ENCODE assay signal across 1 cellular context in the genomic region with DNA sequence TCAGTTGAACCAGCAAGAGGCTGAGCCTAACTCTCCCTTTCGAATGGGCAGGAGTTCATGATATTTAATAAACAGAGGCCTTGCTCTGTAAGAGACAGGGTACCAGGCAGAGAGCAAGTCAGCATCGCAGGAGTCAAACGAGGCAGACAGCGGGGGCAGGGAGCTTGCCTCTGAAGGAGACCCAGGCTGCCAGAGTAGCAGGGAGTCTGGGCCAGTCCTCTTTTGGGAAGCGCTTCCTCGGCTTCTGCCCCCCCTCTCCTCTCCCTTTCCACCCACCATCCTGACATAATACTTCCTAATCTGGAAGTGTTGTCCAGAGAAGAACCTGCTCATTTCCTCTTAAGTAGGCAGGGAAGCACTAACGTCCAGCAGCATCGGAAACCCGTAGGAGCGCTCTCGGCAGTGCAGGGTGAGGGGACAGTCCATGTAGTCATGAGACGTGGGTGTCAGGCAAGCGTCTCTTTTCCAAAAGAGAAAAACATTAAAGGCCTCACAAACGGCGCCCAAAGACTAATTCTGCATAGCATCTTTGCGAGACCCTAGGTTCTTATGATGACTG.
TF ChIP-seq lines count a peak whose summit lies in the region.

No MANE protein-coding gene starts in this region.

TF ChIP-seq in GM23338, 12 proteins besides CTCF, POLR2A, EP300 and RAD21:
- TF ChIP-seq EZH2phosphoT487 (IDR thresholded peaks at IDR 0.05; ENCODE audit: unreplicated experiment), result no peak
- TF ChIP-seq, protein P1, sequence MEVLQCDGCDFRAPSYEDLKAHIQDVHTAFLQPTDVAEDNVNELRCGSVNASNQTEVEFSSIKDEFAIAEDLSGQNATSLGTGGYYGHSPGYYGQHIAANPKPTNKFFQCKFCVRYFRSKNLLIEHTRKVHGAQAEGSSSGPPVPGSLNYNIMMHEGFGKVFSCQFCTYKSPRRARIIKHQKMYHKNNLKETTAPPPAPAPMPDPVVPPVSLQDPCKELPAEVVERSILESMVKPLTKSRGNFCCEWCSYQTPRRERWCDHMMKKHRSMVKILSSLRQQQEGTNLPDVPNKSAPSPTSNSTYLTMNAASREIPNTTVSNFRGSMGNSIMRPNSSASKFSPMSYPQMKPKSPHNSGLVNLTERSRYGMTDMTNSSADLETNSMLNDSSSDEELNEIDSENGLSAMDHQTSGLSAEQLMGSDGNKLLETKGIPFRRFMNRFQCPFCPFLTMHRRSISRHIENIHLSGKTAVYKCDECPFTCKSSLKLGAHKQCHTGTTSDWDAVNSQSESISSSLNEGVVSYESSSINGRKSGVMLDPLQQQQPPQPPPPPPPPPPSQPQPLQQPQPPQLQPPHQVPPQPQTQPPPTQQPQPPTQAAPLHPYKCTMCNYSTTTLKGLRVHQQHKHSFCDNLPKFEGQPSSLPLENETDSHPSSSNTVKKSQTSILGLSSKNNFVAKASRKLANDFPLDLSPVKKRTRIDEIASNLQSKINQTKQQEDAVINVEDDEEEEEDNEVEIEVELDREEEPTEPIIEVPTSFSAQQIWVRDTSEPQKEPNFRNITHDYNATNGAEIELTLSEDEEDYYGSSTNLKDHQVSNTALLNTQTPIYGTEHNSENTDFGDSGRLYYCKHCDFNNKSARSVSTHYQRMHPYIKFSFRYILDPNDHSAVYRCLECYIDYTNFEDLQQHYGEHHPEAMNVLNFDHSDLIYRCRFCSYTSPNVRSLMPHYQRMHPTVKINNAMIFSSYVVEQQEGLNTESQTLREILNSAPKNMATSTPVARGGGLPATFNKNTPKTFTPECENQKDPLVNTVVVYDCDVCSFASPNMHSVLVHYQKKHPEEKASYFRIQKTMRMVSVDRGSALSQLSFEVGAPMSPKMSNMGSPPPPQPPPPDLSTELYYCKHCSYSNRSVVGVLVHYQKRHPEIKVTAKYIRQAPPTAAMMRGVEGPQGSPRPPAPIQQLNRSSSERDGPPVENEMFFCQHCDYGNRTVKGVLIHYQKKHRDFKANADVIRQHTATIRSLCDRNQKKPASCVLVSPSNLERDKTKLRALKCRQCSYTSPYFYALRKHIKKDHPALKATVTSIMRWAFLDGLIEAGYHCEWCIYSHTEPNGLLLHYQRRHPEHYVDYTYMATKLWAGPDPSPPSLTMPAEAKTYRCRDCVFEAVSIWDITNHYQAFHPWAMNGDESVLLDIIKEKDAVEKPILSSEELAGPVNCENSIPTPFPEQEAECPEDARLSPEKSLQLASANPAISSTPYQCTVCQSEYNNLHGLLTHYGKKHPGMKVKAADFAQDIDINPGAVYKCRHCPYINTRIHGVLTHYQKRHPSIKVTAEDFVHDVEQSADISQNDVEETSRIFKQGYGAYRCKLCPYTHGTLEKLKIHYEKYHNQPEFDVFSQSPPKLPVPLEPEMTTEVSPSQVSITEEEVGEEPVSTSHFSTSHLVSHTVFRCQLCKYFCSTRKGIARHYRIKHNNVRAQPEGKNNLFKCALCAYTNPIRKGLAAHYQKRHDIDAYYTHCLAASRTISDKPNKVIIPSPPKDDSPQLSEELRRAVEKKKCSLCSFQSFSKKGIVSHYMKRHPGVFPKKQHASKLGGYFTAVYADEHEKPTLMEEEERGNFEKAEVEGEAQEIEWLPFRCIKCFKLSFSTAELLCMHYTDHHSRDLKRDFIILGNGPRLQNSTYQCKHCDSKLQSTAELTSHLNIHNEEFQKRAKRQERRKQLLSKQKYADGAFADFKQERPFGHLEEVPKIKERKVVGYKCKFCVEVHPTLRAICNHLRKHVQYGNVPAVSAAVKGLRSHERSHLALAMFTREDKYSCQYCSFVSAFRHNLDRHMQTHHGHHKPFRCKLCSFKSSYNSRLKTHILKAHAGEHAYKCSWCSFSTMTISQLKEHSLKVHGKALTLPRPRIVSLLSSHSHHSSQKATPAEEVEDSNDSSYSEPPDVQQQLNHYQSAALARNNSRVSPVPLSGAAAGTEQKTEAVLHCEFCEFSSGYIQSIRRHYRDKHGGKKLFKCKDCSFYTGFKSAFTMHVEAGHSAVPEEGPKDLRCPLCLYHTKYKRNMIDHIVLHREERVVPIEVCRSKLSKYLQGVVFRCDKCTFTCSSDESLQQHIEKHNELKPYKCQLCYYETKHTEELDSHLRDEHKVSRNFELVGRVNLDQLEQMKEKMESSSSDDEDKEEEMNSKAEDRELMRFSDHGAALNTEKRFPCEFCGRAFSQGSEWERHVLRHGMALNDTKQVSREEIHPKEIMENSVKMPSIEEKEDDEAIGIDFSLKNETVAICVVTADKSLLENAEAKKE (CRISPR knock-in tag; IDR thresholded peaks at IDR 0.05), result no peak
- no peak for TF ChIP-seq STAT1 (IDR thresholded peaks at IDR 0.05; ENCODE audit: unreplicated experiment)
- TF ChIP-seq, protein P2, sequence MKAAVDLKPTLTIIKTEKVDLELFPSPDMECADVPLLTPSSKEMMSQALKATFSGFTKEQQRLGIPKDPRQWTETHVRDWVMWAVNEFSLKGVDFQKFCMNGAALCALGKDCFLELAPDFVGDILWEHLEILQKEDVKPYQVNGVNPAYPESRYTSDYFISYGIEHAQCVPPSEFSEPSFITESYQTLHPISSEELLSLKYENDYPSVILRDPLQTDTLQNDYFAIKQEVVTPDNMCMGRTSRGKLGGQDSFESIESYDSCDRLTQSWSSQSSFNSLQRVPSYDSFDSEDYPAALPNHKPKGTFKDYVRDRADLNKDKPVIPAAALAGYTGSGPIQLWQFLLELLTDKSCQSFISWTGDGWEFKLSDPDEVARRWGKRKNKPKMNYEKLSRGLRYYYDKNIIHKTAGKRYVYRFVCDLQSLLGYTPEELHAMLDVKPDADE (IDR thresholded peaks at IDR 0.05), result no peak
- TF ChIP-seq ZNF114 (CRISPR knock-in tag; IDR thresholded peaks at IDR 0.05), result no peak
- no peak for TF ChIP-seq EZH2 (IDR thresholded peaks at IDR 0.05; ENCODE audit: low read depth, unreplicated experiment)
- no peak for TF ChIP-seq CREB1 (CRISPR knock-in tag; IDR thresholded peaks at IDR 0.05; ENCODE audit: low read depth)
TF ChIP-seq in GM23338: peak in this region for 0.
